In the genomic region with DNA sequence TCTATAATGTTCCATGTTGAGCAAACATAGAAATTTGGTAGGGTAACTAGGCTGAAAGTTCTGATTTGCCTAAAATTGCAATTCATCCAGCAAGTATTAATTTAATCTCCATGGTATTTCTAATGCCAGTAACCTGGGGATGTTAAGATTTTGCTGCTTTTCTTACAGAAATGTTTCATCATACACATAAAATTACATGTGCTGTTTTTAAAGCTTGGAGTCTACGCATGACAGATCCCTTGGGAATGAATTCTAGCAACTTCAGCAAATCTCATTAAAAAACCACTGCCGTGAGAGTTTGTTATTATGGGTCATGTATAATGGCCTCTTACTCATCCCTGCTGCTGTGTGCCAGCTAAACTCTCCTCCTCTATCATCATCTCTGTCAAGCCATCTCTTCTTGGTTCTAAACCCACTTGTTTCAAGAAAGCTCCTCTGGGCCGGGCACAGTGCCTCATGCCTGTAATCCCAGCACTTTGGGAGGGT, we compare ENCODE assay signal across 11 cellular contexts.
DNase-seq lines count a peak whose midpoint lies in the region; ATAC-seq and TF ChIP-seq lines count a peak whose summit lies in the region.
"Had no signal": no experiment of that assay in that cellular context is flagged by ENCODE, and none has a peak within 500 bp of the region (broad histone marks: within the 10 kb centered on the region; RNA-seq: fewer than 3 reads in every experiment).

No MANE protein-coding gene starts in this region.

- H3K27me3 ChIP-seq in tibial artery (no peaks in the 10 kb centered on the region), stomach (peaks cover 0 to 16% (median 0%) of the 10 kb centered on the region in 3 donors)

- no peaks in the 10 kb centered on the region for H3K9me3 ChIP-seq in tibial artery
- H3K9me3 ChIP-seq in stomach, result no peaks in the 10 kb centered on the region

- H3K36me3 ChIP-seq in tibial artery (no peaks in the 10 kb centered on the region), stomach (no peaks in the 10 kb centered on the region)

- TF ChIP-seq POLR2A in stomach (IDR thresholded peaks at IDR 0.05), result no peak

- DNase-seq in DMS79 treated with DMSO at 0.1 percent for 48 hours (lab: John Stamatoyannopoulos, UW), result peak; percentile 18
- no peak for DNase-seq in DMS79 (lab: John Stamatoyannopoulos, UW)
- peak; percentile 54 for DNase-seq in SW480 (ENCODE audit: low spot score)
- peak; percentile 67 for DNase-seq in fibroblast of pulmonary artery (ENCODE audit: low read depth)
- DNase-seq in tibial artery, result no peak
- DNase-seq in stomach, result no peak
- no peak for DNase-seq in left colon
- DNase-seq: 8988T, NCI-H446 had no signal

- H3K4me3 ChIP-seq in fibroblast of pulmonary artery (replicated peaks; ENCODE audit: low read depth, low read length), result no peak overlapping the region
- H3K4me3 ChIP-seq in tibial artery, result no peak overlapping the region
- H3K4me3 ChIP-seq in stomach, result no peak overlapping the region

- H3K27ac ChIP-seq in tibial artery (peak overlapping the region; percentile 15 to 41), stomach (no peak overlapping the region)

- TF ChIP-seq EP300 in stomach (IDR thresholded peaks at IDR 0.05), result no peak

- H3K4me1 ChIP-seq in tibial artery (peaks cover 0 to 44% (median 10%) of the 10 kb centered on the region in 4 donors), stomach (no peaks in the 10 kb centered on the region)

- intact Hi-C loops in tibial artery (cut with DNase I; ENCODE audit: low total_unique reads) (no loop called here), stomach (cut with DNase I; ENCODE audit: low total_unique reads) (no loop called here), left colon (cut with DNase I, micrococcal nuclease) (no loop called here)

- TF ChIP-seq CTCF in fibroblast of pulmonary artery (IDR thresholded peaks at IDR 0.05; ENCODE audit: low read length, missing control alignments) (no peak), tibial artery (IDR thresholded peaks at IDR 0.05) (no peak), stomach (IDR thresholded peaks at IDR 0.05) (no peak)

- WGBS in stomach, 5 donors, result 68 to 82% (median 74%) methylated on average over 3 of the region's 3 CpGs

- ATAC-seq in HG03565 (IDR thresholded peaks at IDR 0.05; ENCODE audit: unreplicated experiment), result no peak
- no peak for ATAC-seq in left colon
- ATAC-seq: natural killer cell treated with Interleukin-12 subunit alpha and Interleukin-12 subunit beta and Interleukin-15 and Interleukin-18, amount 100 ng/mL, for 72 hours had no signal

Comparison
In these comparisons a context has a peak if more than half of its experiments do, and no peak if none do; other contexts are left out.
1. DNase-seq: peak in DMS79 treated with DMSO at 0.1 percent for 48 hours (single experiment), SW480 (single experiment) and fibroblast of pulmonary artery (single experiment); none in DMS79 (single experiment), tibial artery (0 of 2), stomach (single experiment) and left colon (0 of 2).
2. H3K27ac ChIP-seq: peak in tibial artery (2 of 2); none in stomach (0 of 5).